ENCODE assay signal across 29 cellular contexts in the genomic region with DNA sequence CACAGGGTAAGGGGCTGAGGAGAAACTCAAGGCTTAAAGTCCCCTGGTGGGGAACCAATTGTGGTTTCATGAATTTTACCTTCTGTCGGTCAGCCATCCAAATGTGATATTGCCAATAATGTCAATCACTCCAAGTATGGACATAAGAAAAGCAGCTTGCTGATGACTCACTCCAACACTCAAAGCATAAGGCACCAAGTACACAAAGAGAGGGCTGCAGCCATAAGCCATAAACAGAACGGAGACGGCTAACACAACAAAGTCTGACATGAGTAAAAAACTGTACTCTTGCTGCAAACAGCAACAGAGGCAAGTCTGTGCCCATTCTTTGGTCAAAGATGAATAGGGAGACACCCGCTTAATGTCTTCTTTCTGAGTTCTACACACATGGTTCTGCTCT.
"Had no signal": no experiment of that assay in that cellular context is flagged by ENCODE, and none has a peak within 500 bp of the region (broad histone marks: within the 10 kb centered on the region; RNA-seq: fewer than 3 reads in every experiment).

No MANE protein-coding gene starts in this region.

- H3K4me1 ChIP-seq: adrenal gland, Peyer's patch had no signal

- DNase-seq: activated B cell treated with CpG ODN at 0.5 μM for 24 hours; activated CD4-positive, alpha-beta memory T cell treated with anti-CD3 and anti-CD28 coated beads for 36 hours; activated CD4-positive, alpha-beta T cell treated with anti-CD3 and anti-CD28 coated beads for 4 hours; activated CD4-positive, alpha-beta T cell treated with anti-CD3 and anti-CD28 coated beads, Interleukin-2, amount 50 U/mL, for 1 hour; activated CD4-positive, CD25-positive, alpha-beta regulatory T cell treated with anti-CD3 and anti-CD28 coated beads, Interleukin-2, amount 50 U/mL, for 72 hours; activated CD8-positive, alpha-beta memory T cell treated with anti-CD3 and anti-CD28 coated beads, Interleukin-2, amount 50 U/mL, for 4 hours; activated gamma-delta T cell treated with Interleukin-2 at 50 U/mL for 16 hours; activated naive CD4-positive, alpha-beta T cell treated with anti-CD3 and anti-CD28 coated beads for 36 hours; activated T-cell treated with anti-CD3 and anti-CD28 coated beads for 4 hours; activated T-cell treated with anti-CD3 and anti-CD28 coated beads, Interleukin-2, amount 50 U/mL, for 4 hours; adrenal gland; central memory CD4-positive, alpha-beta T cell; Karpas-422; NCI-H1105; NCI-H1417 treated with DMSO at 0.1 percent for 48 hours; NCI-H187 treated with DMSO at 0.1 percent for 48 hours; NCI-H2081; NCI-H226; NCI-H524 treated with DMSO at 0.1 percent for 48 hours; PC-3; Peyer's patch; RPMI8226; SHP77 treated with DMSO at 0.1 percent for 48 hours; T-cell; T-helper 17 cell had no signal

- ATAC-seq: activated naive CD4-positive, alpha-beta T cell treated with anti-CD3 and anti-CD28 coated beads, Interleukin-2, amount 50 U/mL, for 72 hours; activated T-cell treated with anti-CD3 and anti-CD28 coated beads, Interleukin-2, amount 50 U/mL, for 4 hours; PC-3; SK-N-SH treated with all-trans-retinoic acid at 6 μM for 48 hours; T-cell; T-helper 17 cell had no signal

- H3K36me3 ChIP-seq: adrenal gland, Peyer's patch, SJSA1 had no signal

- H3K27me3 ChIP-seq: adrenal gland, Peyer's patch, SJSA1 had no signal

- H3K9me3 ChIP-seq: adrenal gland, Peyer's patch, SJSA1 had no signal

- H3K27ac ChIP-seq: adrenal gland, Peyer's patch, SJSA1, VCaP had no signal

- H3K4me3 ChIP-seq: adrenal gland, Peyer's patch, SJSA1 had no signal
